In the genomic region with DNA sequence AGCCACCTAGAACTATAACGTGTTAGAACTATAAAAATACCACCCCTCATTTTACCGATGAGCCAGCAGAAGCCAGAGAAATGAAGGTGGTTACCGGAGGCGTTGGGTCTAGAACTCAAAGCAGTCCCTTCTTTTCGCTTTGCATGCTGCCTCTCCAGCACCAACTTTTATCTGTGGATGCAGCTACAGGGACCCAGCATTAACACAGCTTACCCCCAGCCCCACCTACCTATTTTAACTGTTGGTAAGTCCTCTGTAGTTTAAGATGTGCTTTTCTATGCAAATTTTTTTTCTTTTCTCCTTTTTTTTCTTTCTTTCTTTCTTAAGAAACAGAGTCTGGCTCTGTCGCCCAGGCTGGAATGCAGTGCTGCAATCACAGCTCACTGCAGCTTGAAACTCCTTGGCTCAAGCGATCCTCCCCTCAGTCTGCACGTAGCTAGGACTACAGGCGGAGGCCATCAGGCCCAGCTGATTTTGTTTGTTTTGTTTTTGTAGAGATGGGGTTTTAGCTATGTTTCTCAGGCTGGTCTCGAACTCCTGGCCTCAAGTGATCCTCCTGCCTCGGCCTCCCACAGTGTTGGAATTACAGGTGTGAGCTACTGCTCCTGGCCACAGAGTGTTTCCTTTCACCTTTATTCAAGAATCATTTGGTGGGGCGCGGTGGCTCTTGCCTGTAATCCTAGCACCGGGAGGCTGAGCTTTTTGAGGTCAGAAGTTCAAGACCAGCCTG, we compare ENCODE assay signal across 8 cellular contexts. TPM values are rescaled to one million over a fixed set of nuclear protein-coding genes. Genes with fewer than 3 reads are reported as not detected.
DNase-seq lines count a peak whose midpoint lies in the region; ATAC-seq and TF ChIP-seq lines count a peak whose summit lies in the region.

No MANE protein-coding gene starts in this region.

- peaks cover 20% of the 10 kb centered on the region for H3K79me2 ChIP-seq in hepatocyte

- H3K9ac ChIP-seq in skeletal muscle tissue (ENCODE audit: low read depth in 1 of 3, low read length in 3 of 3), result peak overlapping the region; percentile 91 to 96 (median 95)

- no peaks in the 10 kb centered on the region for H4K20me1 ChIP-seq in hepatocyte (ENCODE audit: insufficient read depth, poor library complexity, severe bottlenecking)

- H3K9me3 Mint-ChIP-seq in activated naive CD8-positive, alpha-beta T cell treated with anti-CD3 and anti-CD28 coated beads, Interleukin-2, amount 50 U/mL, for 24 hours, result no peaks in the 10 kb centered on the region

- TF ChIP-seq CTCF in hepatocyte (IDR thresholded peaks at IDR 0.05; ENCODE audit: poor library complexity) (no peak), GM10266 (IDR thresholded peaks at IDR 0.05; ENCODE audit: control insufficient read depth, insufficient read depth, low read depth, missing control alignments) (no peak)

- peak overlapping the region; percentile 77 for H3K4me2 ChIP-seq in hepatocyte

- peak; percentile 22 for ATAC-seq in GM21515 (IDR thresholded peaks at IDR 0.05; ENCODE audit: unreplicated experiment)
- peak; percentile 26 for ATAC-seq in activated naive CD8-positive, alpha-beta T cell treated with anti-CD3 and anti-CD28 coated beads, Interleukin-2, amount 50 U/mL, for 24 hours

- peaks cover 1% of the 10 kb centered on the region for H3K27me3 Mint-ChIP-seq in activated naive CD8-positive, alpha-beta T cell treated with anti-CD3 and anti-CD28 coated beads, Interleukin-2, amount 50 U/mL, for 24 hours

- no peaks in the 10 kb centered on the region for H3K27me3 ChIP-seq in hepatocyte
- H3K27me3 ChIP-seq in skeletal muscle tissue (ENCODE audit: control insufficient read depth in 3 of 3, insufficient read depth in 3 of 3, low read length in 3 of 3), result no peaks in the 10 kb centered on the region

- H3K4me3 ChIP-seq in hepatocyte (peak overlapping the region; percentile 97), skeletal muscle tissue (ENCODE audit: low read length in 3 of 3) (peak overlapping the region; percentile 97 to 99 (median 98))

- peak overlapping the region; percentile 84 for H3K27ac Mint-ChIP-seq in activated naive CD8-positive, alpha-beta T cell treated with anti-CD3 and anti-CD28 coated beads, Interleukin-2, amount 50 U/mL, for 24 hours

- DNase-seq in GM03348 (ENCODE audit: low spot score) (peak; percentile 52), HT1080 (ENCODE audit: low read depth) (peak; percentile 38), hepatocyte (ENCODE audit: low spot score) (peak; percentile 67), retina (no peak), GM10266 (ENCODE audit: extremely low spot score) (no peak)
- DNase-seq in activated naive CD8-positive, alpha-beta T cell treated with anti-CD3 and anti-CD28 coated beads, Interleukin-2, amount 50 U/mL, for 24 hours, result no peak

- H3K36me3 ChIP-seq in hepatocyte (replicated peaks; ENCODE audit: insufficient read depth, low read depth), result no peaks in the 10 kb centered on the region
- H3K36me3 ChIP-seq in skeletal muscle tissue (ENCODE audit: control insufficient read depth in 3 of 3, insufficient read depth in 3 of 3, low read length in 3 of 3), result no peaks in the 10 kb centered on the region

- peak overlapping the region; percentile 99 for H2AFZ ChIP-seq in hepatocyte

- H3K27ac ChIP-seq in hepatocyte (peak overlapping the region; percentile 98), skeletal muscle tissue (ENCODE audit: low read depth, low read length) (peak overlapping the region; percentile 84)

- peaks cover 14% of the 10 kb centered on the region for H3K4me1 Mint-ChIP-seq in activated naive CD8-positive, alpha-beta T cell treated with anti-CD3 and anti-CD28 coated beads, Interleukin-2, amount 50 U/mL, for 24 hours

- H3K4me1 ChIP-seq in hepatocyte (ENCODE audit: insufficient read depth) (peaks cover 4% of the 10 kb centered on the region), skeletal muscle tissue (ENCODE audit: control insufficient read depth in 3 of 3, insufficient read depth in 3 of 3, low read length in 3 of 3) (peaks cover 0 to 7% (median 0%) of the 10 kb centered on the region in 3 donors)

- WGBS in hepatocyte (ENCODE audit: low lambda C conversion rate, missing lambda C conversion rate), result 38% methylated on average over 14 of the region's 14 CpGs

- H3K9me3 ChIP-seq in hepatocyte (ENCODE audit: low read depth), result no peaks in the 10 kb centered on the region
- no peaks in the 10 kb centered on the region for H3K9me3 ChIP-seq in skeletal muscle tissue (ENCODE audit: control insufficient read depth in 3 of 3, low read length in 3 of 3)

- H3K4me3 Mint-ChIP-seq in activated naive CD8-positive, alpha-beta T cell treated with anti-CD3 and anti-CD28 coated beads, Interleukin-2, amount 50 U/mL, for 24 hours, result peak overlapping the region; percentile 94

- H3K9me2 ChIP-seq in hepatocyte (replicated peaks; ENCODE audit: insufficient read depth), result no peaks in the 10 kb centered on the region

- H3K36me3 Mint-ChIP-seq in activated naive CD8-positive, alpha-beta T cell treated with anti-CD3 and anti-CD28 coated beads, Interleukin-2, amount 50 U/mL, for 24 hours (ENCODE audit: low read depth), result no peaks in the 10 kb centered on the region

RNA-seq across cellular contexts. Expression of gene USP45, which starts 6.5 kb away (rescaled TPM):
- 12.3 and 12.5 TPM in 2 replicates for total RNA-seq in HT1080 (2014; rRNA removed; shearing (Covaris generic))
- 16.2 and 17.2 TPM in 2 replicates for polyA plus RNA-seq in HT1080 (2015; cell fraction: cytosol; rRNA removed)
- polyA plus RNA-seq in HT1080 (2015; cell fraction: nucleus; rRNA removed), result 28.0 and 37.7 TPM in 2 replicates
- 10.3 and 14.2 TPM in 2 replicates for total RNA-seq in hepatocyte
- polyA plus RNA-seq in hepatocyte, result 5.8 and 8.8 TPM in 2 replicates
- total RNA-seq in skeletal muscle tissue, result 11.5 TPM

RNA-seq across cellular contexts. Expression of gene CCNC, which starts 46.7 kb away (rescaled TPM):
- total RNA-seq in HT1080 (2014; rRNA removed; shearing (Covaris generic)), result 64.2 and 81.5 TPM in 2 replicates
- polyA plus RNA-seq in HT1080 (2015; cell fraction: cytosol; rRNA removed), result 74.6 and 79.9 TPM in 2 replicates
- polyA plus RNA-seq in HT1080 (2015; cell fraction: nucleus; rRNA removed), result 44.6 and 45.7 TPM in 2 replicates
- total RNA-seq in hepatocyte, result 98.8 and 102 TPM in 2 replicates
- polyA plus RNA-seq in hepatocyte, result 57.1 and 59.5 TPM in 2 replicates
- total RNA-seq in skeletal muscle tissue, result 38.1 TPM

Comparison
In these comparisons a context has a peak if more than half of its experiments do, and no peak if none do; other contexts are left out.
1. DNase-seq: peak in GM03348 (single experiment), HT1080 (single experiment) and hepatocyte (single experiment); none in activated naive CD8-positive, alpha-beta T cell treated with anti-CD3 and anti-CD28 coated beads, Interleukin-2, amount 50 U/mL, for 24 hours (single experiment), retina (single experiment) and GM10266 (single experiment).